ENCODE assay signal across 24 cellular contexts in the genomic region with DNA sequence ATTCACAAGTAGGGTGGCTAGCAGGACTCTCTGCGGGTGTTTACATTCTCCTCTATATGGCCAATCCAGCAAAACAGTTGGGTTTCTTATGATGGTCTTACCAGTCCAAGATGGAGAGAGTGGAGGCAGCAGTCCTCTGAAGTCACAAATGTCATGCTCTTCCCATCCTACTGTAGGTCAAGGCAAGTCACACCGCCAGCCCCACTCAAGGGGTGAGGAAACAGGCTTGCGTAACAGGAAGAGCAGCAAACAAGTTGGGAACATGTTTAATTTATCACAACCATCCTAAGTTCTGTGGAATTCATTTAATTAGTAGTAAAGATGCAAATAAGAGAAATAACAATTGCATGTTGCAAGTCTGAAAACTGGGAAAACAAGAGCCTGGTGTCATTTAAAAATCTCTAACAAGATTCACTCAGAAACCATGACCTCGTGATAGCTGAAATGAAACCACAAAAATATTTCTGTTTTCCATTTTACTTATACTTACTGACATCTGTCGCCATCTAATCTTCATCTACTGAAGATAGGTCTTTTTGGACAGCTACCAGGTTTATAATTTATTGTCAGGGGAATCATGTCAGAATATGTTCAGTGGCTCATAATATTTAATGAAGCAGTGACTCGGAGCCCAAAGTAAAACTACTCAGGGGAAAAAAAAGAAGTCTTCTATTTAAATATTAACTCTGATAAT.
DNase-seq lines count a peak whose midpoint lies in the region; ATAC-seq, FAIRE-seq and TF ChIP-seq lines count a peak whose summit lies in the region.
"Had no signal": no experiment of that assay in that cellular context is flagged by ENCODE, and none has a peak within 500 bp of the region (broad histone marks: within the 10 kb centered on the region; RNA-seq: fewer than 3 reads in every experiment).

No MANE protein-coding gene starts in this region.

- TF ChIP-seq CTCF in NB4 (IDR thresholded peaks at IDR 0.05; ENCODE audit: low read depth, low read length), result no peak

- no peak for FAIRE-seq in GM12891 (lab: Jason Lieb, UNC)
- FAIRE-seq: HepG2 had no signal

- peak; percentile 84 for ATAC-seq in SK-N-SH treated with all-trans-retinoic acid at 6 μM for 48 hours
- ATAC-seq in HG02571 (IDR thresholded peaks at IDR 0.05; ENCODE audit: unreplicated experiment), result no peak
- ATAC-seq: HCT116, HepG2, T-cell had no signal

- H3K4me3 ChIP-seq in NB4 (ENCODE audit: low read depth, low read length), result no peak overlapping the region

- TF ChIP-seq POLR2A in NB4 (IDR thresholded peaks at IDR 0.05; ENCODE audit: extremely low read depth, insufficient read length) (no peak), GM12891 (IDR thresholded peaks at IDR 0.05; ENCODE audit: low read depth, low read length) (no peak)

- DNase-seq in SKM-1 treated with dmso at 0.1 percent for 144 hours (lab: John Stamatoyannopoulos, UW; ENCODE audit: unreplicated experiment) (peak; percentile 11), SKM-1 (lab: John Stamatoyannopoulos, UW; ENCODE audit: unreplicated experiment) (no peak), NB4 (ENCODE audit: low read depth) (peak; percentile 63), cerebellar cortex (ENCODE audit: low spot score) (no peak), GM12891 (ENCODE audit: insufficient read length, low spot score) (no peak), NCI-H748 treated with DMSO at 0.1 percent for 48 hours (lab: John Stamatoyannopoulos, UW) (no peak)
- DNase-seq: 8988T, ACHN, BE2C, DMS153, NCI-H1092 treated with DMSO at 0.1 percent for 48 hours, NCI-H1436 treated with DMSO at 0.1 percent for 48 hours, NCI-H187 treated with DMSO at 0.1 percent for 48 hours, NCI-H2171 treated with DMSO at 0.1 percent for 48 hours, NCI-H345, NCI-H524, NCI-H774, Right ventricle myocardium superior, RPMI8226, T-cell had no signal

TF ChIP-seq in SK-N-SH treated with all-trans-retinoic acid at 6 μM for 48 hours, 23 proteins besides CTCF, POLR2A, EP300 and RAD21 (continues in another document):
- TF ChIP-seq OSR1 (CRISPR knock-in tag; IDR thresholded peaks at IDR 0.05) (0 out of 2 replicates have a peak, but pooled peaks have one; percentile 10), RARB (CRISPR knock-in tag; IDR thresholded peaks at IDR 0.05) (peak; percentile 91; the same call in 1 of the 2 replicates), ZC3H10 (CRISPR knock-in tag; IDR thresholded peaks at IDR 0.05) (peak; percentile 93), CSDC2 (CRISPR knock-in tag; IDR thresholded peaks at IDR 0.05) (no peak), TOX (CRISPR knock-in tag; IDR thresholded peaks at IDR 0.05; ENCODE audit: borderline replicate concordance) (peak; percentile 98)
- TF ChIP-seq, protein P1, sequence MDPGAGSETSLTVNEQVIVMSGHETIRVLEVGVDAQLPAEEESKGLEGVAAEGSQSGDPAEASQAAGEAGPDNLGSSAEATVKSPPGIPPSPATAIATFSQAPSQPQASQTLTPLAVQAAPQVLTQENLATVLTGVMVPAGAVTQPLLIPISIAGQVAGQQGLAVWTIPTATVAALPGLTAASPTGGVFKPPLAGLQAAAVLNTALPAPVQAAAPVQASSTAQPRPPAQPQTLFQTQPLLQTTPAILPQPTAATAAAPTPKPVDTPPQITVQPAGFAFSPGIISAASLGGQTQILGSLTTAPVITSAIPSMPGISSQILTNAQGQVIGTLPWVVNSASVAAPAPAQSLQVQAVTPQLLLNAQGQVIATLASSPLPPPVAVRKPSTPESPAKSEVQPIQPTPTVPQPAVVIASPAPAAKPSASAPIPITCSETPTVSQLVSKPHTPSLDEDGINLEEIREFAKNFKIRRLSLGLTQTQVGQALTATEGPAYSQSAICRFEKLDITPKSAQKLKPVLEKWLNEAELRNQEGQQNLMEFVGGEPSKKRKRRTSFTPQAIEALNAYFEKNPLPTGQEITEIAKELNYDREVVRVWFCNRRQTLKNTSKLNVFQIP (CRISPR knock-in tag; IDR thresholded peaks at IDR 0.05; ENCODE audit: borderline replicate concordance, low read depth), result peak; percentile 93; the same call in 1 of the 2 replicates
- TF ChIP-seq, protein P2, sequence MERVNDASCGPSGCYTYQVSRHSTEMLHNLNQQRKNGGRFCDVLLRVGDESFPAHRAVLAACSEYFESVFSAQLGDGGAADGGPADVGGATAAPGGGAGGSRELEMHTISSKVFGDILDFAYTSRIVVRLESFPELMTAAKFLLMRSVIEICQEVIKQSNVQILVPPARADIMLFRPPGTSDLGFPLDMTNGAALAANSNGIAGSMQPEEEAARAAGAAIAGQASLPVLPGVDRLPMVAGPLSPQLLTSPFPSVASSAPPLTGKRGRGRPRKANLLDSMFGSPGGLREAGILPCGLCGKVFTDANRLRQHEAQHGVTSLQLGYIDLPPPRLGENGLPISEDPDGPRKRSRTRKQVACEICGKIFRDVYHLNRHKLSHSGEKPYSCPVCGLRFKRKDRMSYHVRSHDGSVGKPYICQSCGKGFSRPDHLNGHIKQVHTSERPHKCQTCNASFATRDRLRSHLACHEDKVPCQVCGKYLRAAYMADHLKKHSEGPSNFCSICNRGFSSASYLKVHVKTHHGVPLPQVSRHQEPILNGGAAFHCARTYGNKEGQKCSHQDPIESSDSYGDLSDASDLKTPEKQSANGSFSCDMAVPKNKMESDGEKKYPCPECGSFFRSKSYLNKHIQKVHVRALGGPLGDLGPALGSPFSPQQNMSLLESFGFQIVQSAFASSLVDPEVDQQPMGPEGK (CRISPR knock-in tag; IDR thresholded peaks at IDR 0.05; ENCODE audit: borderline replicate concordance), result peak; percentile 81; the same call in 1 of the 2 replicates

TF ChIP-seq in GM12891, 5 proteins besides CTCF, POLR2A, EP300 and RAD21:
- no peak for TF ChIP-seq TAF1 (IDR thresholded peaks at IDR 0.05; ENCODE audit: low read depth, low read length)

Comparison
In these comparisons a context has a peak if more than half of its experiments do, and no peak if none do; other contexts are left out.
1. DNase-seq: peak in SKM-1 treated with dmso at 0.1 percent for 144 hours (single experiment) and NB4 (single experiment); none in SKM-1 (single experiment), cerebellar cortex (single experiment), GM12891 (single experiment) and NCI-H748 treated with DMSO at 0.1 percent for 48 hours (single experiment).